12 cellular contexts compared by ENCODE assay signal in genomic region chr13:46170687-46171086, GRCh38. TPM values are rescaled to one million over a fixed set of nuclear protein-coding genes. Genes with fewer than 3 reads are reported as not detected.
A peak's percentile ranks its signal among the peaks of the same experiment; 100 is the strongest.
DNase-seq lines count a peak whose midpoint lies in the region; ATAC-seq, FAIRE-seq and TF ChIP-seq lines count a peak whose summit lies in the region.
"Had no signal": no experiment of that assay in that cellular context is flagged by ENCODE, and none has a peak within 500 bp of the region (broad histone marks: within the 10 kb centered on the region; RNA-seq: fewer than 3 reads in every experiment).

No MANE protein-coding gene starts in this region.

- WGBS in K562 (ENCODE audit: insufficient coverage, low coverage, missing lambda C conversion rate), result 56% methylated on average over 3 of the region's 3 CpGs

- intact Hi-C loops in K562 (cut with micrococcal nuclease), result no loop called here

- no peaks in the 10 kb centered on the region for H3K9me1 ChIP-seq in K562 (ENCODE audit: control insufficient read depth, insufficient read depth, low read length)

- no peaks in the 10 kb centered on the region for H3K36me3 Mint-ChIP-seq in neural progenitor cell

- H3K4me3 Mint-ChIP-seq in neural progenitor cell, result no peak overlapping the region

- no peaks in the 10 kb centered on the region for H3K9me3 ChIP-seq in K562 (replicated peaks; ENCODE audit: control insufficient read depth, insufficient read depth, low read depth, low read length)
- no peaks in the 10 kb centered on the region for H3K9me3 ChIP-seq in neural progenitor cell (ENCODE audit: low read depth)
- H3K9me3 ChIP-seq: body of pancreas, thoracic aorta had no signal

- H3K4me3 ChIP-seq in GM12864 (ENCODE audit: low read depth, low read length) (peak overlapping the region; percentile 26; the same call in 1 of the 2 replicates), K562 (no peak overlapping the region), neural progenitor cell (no peak overlapping the region)
- H3K4me3 ChIP-seq: body of pancreas, thoracic aorta had no signal

- H3K4me2 ChIP-seq in K562 (ENCODE audit: insufficient read depth, low read length) (no peak overlapping the region), neural progenitor cell (peak overlapping the region; percentile 47)

- TF ChIP-seq CTCF in GM12864 (IDR thresholded peaks at IDR 0.05; ENCODE audit: low read depth, low read length, missing control alignments), result no peak
- no peak for TF ChIP-seq CTCF in K562 (IDR thresholded peaks at IDR 0.05 in 2 of 3, conservative IDR thresholded peaks at IDR 0.05 in 1 of 3; ENCODE audit: insufficient read depth in 2 of 3, low read depth in 1 of 3, low read length in 3 of 3)
- TF ChIP-seq CTCF in neural progenitor cell (IDR thresholded peaks at IDR 0.05), result peak; percentile 9

- H3K36me3 ChIP-seq in K562 (ENCODE audit: control insufficient read depth, insufficient read depth, low read length) (peaks cover 67% of the 10 kb centered on the region; the same call in 2 of the 3 replicates), neural progenitor cell (no peaks in the 10 kb centered on the region)
- H3K36me3 ChIP-seq: thoracic aorta had no signal

- peaks cover 23% of the 10 kb centered on the region for H3K4me1 Mint-ChIP-seq in neural progenitor cell

- H4K20me1 ChIP-seq in K562 (replicated peaks; ENCODE audit: control insufficient read depth, insufficient read depth, low read length), result peaks cover 8% of the 10 kb centered on the region; the same call in 1 of the 2 replicates
- no peaks in the 10 kb centered on the region for H4K20me1 ChIP-seq in neural progenitor cell (ENCODE audit: low read depth)

- H3K27me3 Mint-ChIP-seq in neural progenitor cell (ENCODE audit: insufficient read depth, low read depth), result peaks cover 11% of the 10 kb centered on the region

- no TSS peak for BruUV-seq in K562 (replicated peaks; lab: Mats Ljungman, UMichigan)

- H3K27ac Mint-ChIP-seq in neural progenitor cell, result no peak overlapping the region

- FAIRE-seq in K562 (lab: Jason Lieb, UNC) (no peak), H54 (lab: Jason Lieb, UNC) (no peak)

- TF ChIP-seq POLR2A in K562 (conservative IDR thresholded peaks at IDR 0.05) (no peak), H54 (IDR thresholded peaks at IDR 0.05; ENCODE audit: low read depth, low read length) (no peak)

- no peaks in the 10 kb centered on the region for H3F3A ChIP-seq in neural progenitor cell (ENCODE audit: low read depth)

- H3K4me1 ChIP-seq in K562 (replicated peaks in 1 of 2; ENCODE audit: control insufficient read depth in 2 of 2, insufficient read depth in 2 of 2, low read length in 2 of 2), result peaks cover 3 to 22% of the 10 kb centered on the region in 2 experiments; a peak in 4 of 5 replicates
- peaks cover 14% of the 10 kb centered on the region for H3K4me1 ChIP-seq in neural progenitor cell
- H3K4me1 ChIP-seq: body of pancreas had no signal

- ATAC-seq in K562 (peak; percentile 14; the same call in 2 of the 3 replicates), GM19328 (IDR thresholded peaks at IDR 0.05; ENCODE audit: unreplicated experiment) (no peak), HG03439 (IDR thresholded peaks at IDR 0.05; ENCODE audit: unreplicated experiment) (no peak)
- ATAC-seq: body of pancreas had no signal

- CTCF ChIA-PET in K562 (lab: Yijun Ruan, JAX; ENCODE audit: low intra/inter-chr PET ratio), result no interaction called here

- in situ Hi-C loops in K562 (cut with MboI), result no loop called here

- H2AFZ ChIP-seq in K562 (ENCODE audit: low read depth, low read length) (no peak overlapping the region), neural progenitor cell (replicated peaks) (no peak overlapping the region)

- TF ChIP-seq RAD21 in K562 (CRISPR knock-in tag; conservative IDR thresholded peaks at IDR 0.05 in 1 of 2, IDR thresholded peaks at IDR 0.05 in 1 of 2), result no peak

- H3K9ac ChIP-seq in K562 (ENCODE audit: insufficient read depth in 1 of 2, low read depth in 2 of 2, low read length in 2 of 2) (no peak overlapping the region), neural progenitor cell (no peak overlapping the region)

- POLR2A ChIA-PET in K562 (lab: Yijun Ruan, JAX), result interaction anchor here (0.7 to 1.8 kb wide), 3 partner anchors 8 to 11 kb away, joined by 4 to 5 read pairs (median 4); partner anchors contain the start of gene LCP1

- no peaks in the 10 kb centered on the region for H3K9me3 Mint-ChIP-seq in neural progenitor cell

- peaks cover 98% of the 10 kb centered on the region for H3K79me2 ChIP-seq in K562 (ENCODE audit: control insufficient read depth, insufficient read depth, low read length)
- H3K79me2 ChIP-seq in neural progenitor cell (ENCODE audit: low read depth), result no peaks in the 10 kb centered on the region

- H3K27me3 ChIP-seq in K562 (ENCODE audit: control insufficient read depth in 2 of 2, insufficient read depth in 2 of 2, low read length in 2 of 2), result no peaks in the 10 kb centered on the region
- peaks cover 9% of the 10 kb centered on the region for H3K27me3 ChIP-seq in neural progenitor cell
- H3K27me3 ChIP-seq: body of pancreas had no signal

- TF ChIP-seq EP300 in K562 (IDR thresholded peaks at IDR 0.05; ENCODE audit: low read length), result no peak

- H3K27ac ChIP-seq in K562 (ENCODE audit: extremely low read depth, low read depth, low read length) (no peak overlapping the region), neural progenitor cell (no peak overlapping the region)
- H3K27ac ChIP-seq: body of pancreas, thoracic aorta had no signal

- DNase-seq in GM12864 (ENCODE audit: low read depth) (no peak), MV-4-11 (lab: John Stamatoyannopoulos, UW) (peak; percentile 92), K562 (ENCODE audit: extremely low read depth in 1 of 4, low spot score in 3 of 4) (no peak), neural progenitor cell (ENCODE audit: low spot score) (no peak), H54 (ENCODE audit: insufficient read length, low spot score) (no peak), NCI-H510A (lab: John Stamatoyannopoulos, UW) (no peak)
- DNase-seq: NCI-H1105 treated with DMSO at 0.1 percent for 48 hours had no signal

TF ChIP-seq in K562, 482 proteins besides CTCF, POLR2A, EP300 and RAD21 (continues in another document):
- no peak for TF ChIP-seq TCFL5 (CRISPR knock-in tag; conservative IDR thresholded peaks at IDR 0.05)
- TF ChIP-seq HDAC6 (IDR thresholded peaks at IDR 0.05; ENCODE audit: low read depth, low read length), result no peak

RNA-seq across cellular contexts. Expression of gene LCP1, which starts 11.3 kb away (rescaled TPM):
- 33.3 and 88.1 TPM in 2 replicates for total RNA-seq in K562 (2011; cell fraction: chromatin; rRNA removed; ENCODE audit: low replicate concordance)
- total RNA-seq in K562 (2011; cell fraction: nucleolus; rRNA removed), result 20.0 and 28.2 TPM in 2 replicates
- total RNA-seq in K562 (2011; cell fraction: nucleoplasm; rRNA removed), result 41.3 and 46.6 TPM in 2 replicates
- total RNA-seq in K562 (2014; rRNA removed) (120 and 126 TPM in 2 replicates), K562 (2014; rRNA removed; fragmentation: Illumina TruSeq; extraction: Trizol) (179 and 208 TPM in 2 replicates), K562 (2015; rRNA removed; fragmentation: Illumina TruSeq; extraction: Trizol) (212 and 222 TPM in 2 replicates), K562 (2021) (157 and 163 TPM in 2 replicates), neural progenitor cell (ENCODE audit: low replicate concordance) (0.34 and 2.2 TPM in 2 replicates)
- polyA plus RNA-seq in K562 (2011; rRNA removed) (148 and 250 TPM in 2 replicates), K562 (2014; fragmentation: Illumina TruSeq; extraction: Trizol) (213 and 230 TPM in 2 replicates), K562 (2014; fragmentation: Nextera tagmentation; extraction: Ambion mirVana) (100 to 1,000 TPM in 1 of 2 experiments, 10 to 100 TPM in 1; 83.0 to 255 TPM), K562 (2014; rRNA removed) (124 and 135 TPM in 2 replicates)
- polyA plus RNA-seq in K562 (2011; cell fraction: cytosol; rRNA removed), result 50.2 and 172 TPM in 2 replicates
- 26.8 and 103 TPM in 2 replicates for polyA plus RNA-seq in K562 (2011; cell fraction: nucleus; rRNA removed)
- polyA plus RNA-seq in K562 (2012), result 184 and 318 TPM in 2 replicates
- 173 and 458 TPM in 2 replicates for polyA minus RNA-seq in K562 (2011; rRNA and poly(A)+ RNA removed)
- 64.8 and 140 TPM in 2 replicates for polyA minus RNA-seq in K562 (2011; cell fraction: cytosol; rRNA and poly(A)+ RNA removed)
- polyA minus RNA-seq in K562 (2011; cell fraction: nucleus; rRNA and poly(A)+ RNA removed), result 16.2 and 85.0 TPM in 2 replicates

RNA-seq across cellular contexts. Expression of gene LRRC63, which starts 41.0 kb away (rescaled TPM):
- 0.28 TPM in 1 of 2 replicates, not detected in the other for total RNA-seq in K562 (2011; cell fraction: chromatin; rRNA removed; ENCODE audit: low replicate concordance)
- not detected in 2 replicates for total RNA-seq in K562 (2011; cell fraction: nucleolus; rRNA removed)
- not detected in 2 replicates for total RNA-seq in K562 (2011; cell fraction: nucleoplasm; rRNA removed)
- total RNA-seq in K562 (2014; rRNA removed), result 0.08 TPM in 1 of 2 replicates, not detected in the other
- total RNA-seq in K562 (2014; rRNA removed; fragmentation: Illumina TruSeq; extraction: Trizol), result 0.22 and 0.29 TPM in 2 replicates
- 0.11 and 0.22 TPM in 2 replicates for total RNA-seq in K562 (2015; rRNA removed; fragmentation: Illumina TruSeq; extraction: Trizol)
- total RNA-seq in K562 (2021), result 0.16 and 0.18 TPM in 2 replicates
- polyA plus RNA-seq in K562 (2011; rRNA removed), result 0.05 and 0.07 TPM in 2 replicates
- not detected in 2 replicates for polyA plus RNA-seq in K562 (2011; cell fraction: cytosol; rRNA removed)
- polyA plus RNA-seq in K562 (2011; cell fraction: nucleus; rRNA removed), result 0.14 and 0.17 TPM in 2 replicates
- 0.21 and 0.44 TPM in 2 replicates for polyA plus RNA-seq in K562 (2012)
- polyA plus RNA-seq in K562 (2014; fragmentation: Illumina TruSeq; extraction: Trizol), result 0.18 and 0.25 TPM in 2 replicates
- polyA plus RNA-seq in K562 (2014; fragmentation: Nextera tagmentation; extraction: Ambion mirVana), result under 1 TPM; 0.21 to 0.25 TPM
- polyA plus RNA-seq in K562 (2014; rRNA removed), result 0.19 and 0.41 TPM in 2 replicates
- 0.09 TPM in 1 of 2 replicates, not detected in the other for polyA minus RNA-seq in K562 (2011; rRNA and poly(A)+ RNA removed)
- not detected in 2 replicates for polyA minus RNA-seq in K562 (2011; cell fraction: cytosol; rRNA and poly(A)+ RNA removed)
- polyA minus RNA-seq in K562 (2011; cell fraction: nucleus; rRNA and poly(A)+ RNA removed), result 0.13 and 0.22 TPM in 2 replicates
- not detected in 2 replicates for total RNA-seq in neural progenitor cell (ENCODE audit: low replicate concordance)
- total RNA-seq: body of pancreas, skeletal muscle tissue had no signal
